8 cellular contexts compared by ENCODE assay signal in the genomic region with DNA sequence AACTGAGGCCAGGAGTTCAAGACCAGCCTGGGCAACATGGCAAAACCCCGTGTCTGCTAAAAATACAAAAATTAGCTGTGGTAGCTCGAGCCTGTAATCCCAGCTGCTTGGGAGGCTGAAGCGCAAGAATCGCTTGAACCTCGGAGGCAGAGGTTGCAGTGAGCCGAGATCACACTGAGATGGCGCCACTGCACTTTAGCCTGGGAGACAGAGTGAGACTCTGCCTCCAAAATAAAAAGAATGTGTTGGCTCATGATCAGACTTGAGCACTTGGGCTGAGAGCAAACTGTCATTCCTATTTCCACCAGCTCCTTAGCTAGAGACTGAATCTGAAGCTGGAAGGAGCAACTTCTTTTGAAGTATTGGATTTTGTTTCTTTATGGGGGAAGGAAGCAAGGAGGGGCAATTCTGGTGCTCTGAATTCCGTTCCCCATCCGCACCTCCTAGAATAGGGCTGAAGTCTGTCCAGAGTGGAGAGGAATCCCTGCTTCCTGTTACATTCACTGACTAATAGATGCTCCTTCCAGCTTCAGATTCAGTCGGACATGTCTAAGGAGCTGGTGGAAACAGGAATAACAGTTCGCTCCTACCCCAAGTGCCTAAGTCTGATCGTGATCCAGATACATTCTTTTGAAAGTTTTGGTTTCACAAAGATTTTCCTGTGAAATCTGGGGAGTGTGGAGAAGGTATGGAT. TPM values are rescaled to one million over a fixed set of nuclear protein-coding genes. Genes with fewer than 3 reads are reported as not detected.
A peak's percentile ranks its signal among the peaks of the same experiment; 100 is the strongest.
DNase-seq lines count a peak whose midpoint lies in the region; FAIRE-seq and TF ChIP-seq lines count a peak whose summit lies in the region.

No MANE protein-coding gene starts in this region.

- H3K4me3 Mint-ChIP-seq in astrocyte (ENCODE audit: unreplicated experiment) (no peak overlapping the region), type B pancreatic cell (peak overlapping the region; percentile 40)

- H2AFZ ChIP-seq in astrocyte (ENCODE audit: low read depth, low read length): no peak overlapping the region

- H3K4me1 Mint-ChIP-seq in astrocyte (ENCODE audit: low read depth, unreplicated experiment): peaks cover 17% of the 10 kb centered on the region
- H3K4me1 Mint-ChIP-seq in type B pancreatic cell (ENCODE audit: unreplicated experiment): peaks cover 24% of the 10 kb centered on the region

- peak; percentile 65 for TF ChIP-seq CTCF in NB4 (IDR thresholded peaks at IDR 0.05; ENCODE audit: low read depth, low read length)
- TF ChIP-seq CTCF in astrocyte (IDR thresholded peaks at IDR 0.05; ENCODE audit: insufficient read depth, low read depth, low read length): peak; percentile 35
- TF ChIP-seq CTCF in type B pancreatic cell (conservative IDR thresholded peaks at IDR 0.05): peak; percentile 69
- TF ChIP-seq CTCF in vagina (IDR thresholded peaks at IDR 0.05): peak in 1 of 3 experiments; percentile 8

- no peak for FAIRE-seq in astrocyte (lab: Jason Lieb, UNC)

- H3K27ac ChIP-seq in astrocyte (ENCODE audit: low read depth, low read length): no peak overlapping the region
- H3K27ac ChIP-seq in vagina: no peak overlapping the region

- peaks cover 43% of the 10 kb centered on the region for H3K79me2 ChIP-seq in astrocyte (ENCODE audit: insufficient read depth, low read length)

- H3K27ac Mint-ChIP-seq in astrocyte (ENCODE audit: unreplicated experiment) (peak overlapping the region; percentile 0), type B pancreatic cell (peak overlapping the region; percentile 73)

- peak overlapping the region; percentile 7 for H3K4me2 ChIP-seq in astrocyte (ENCODE audit: low read length)

- no peaks in the 10 kb centered on the region for H3K9me3 ChIP-seq in astrocyte (ENCODE audit: insufficient read depth, low read depth, low read length)
- H3K9me3 ChIP-seq in vagina: no peaks in the 10 kb centered on the region

- peaks cover 3% of the 10 kb centered on the region for H3K4me1 ChIP-seq in astrocyte (ENCODE audit: insufficient read depth, low read length)
- peaks cover 47% of the 10 kb centered on the region for H3K4me1 ChIP-seq in vagina

- peak overlapping the region; percentile 17 for H3K9ac ChIP-seq in astrocyte (ENCODE audit: low read length)

- H3K36me3 Mint-ChIP-seq in astrocyte (ENCODE audit: low read depth, unreplicated experiment) (peaks cover 2% of the 10 kb centered on the region), type B pancreatic cell (no peaks in the 10 kb centered on the region)

- H3K9me3 Mint-ChIP-seq in astrocyte (ENCODE audit: unreplicated experiment) (no peaks in the 10 kb centered on the region), type B pancreatic cell (no peaks in the 10 kb centered on the region)

- H3K27me3 Mint-ChIP-seq in astrocyte (ENCODE audit: low read depth, unreplicated experiment) (no peaks in the 10 kb centered on the region), type B pancreatic cell (no peaks in the 10 kb centered on the region)

- TF ChIP-seq POLR2A in NB4 (IDR thresholded peaks at IDR 0.05; ENCODE audit: extremely low read depth, insufficient read length) (no peak), vagina (IDR thresholded peaks at IDR 0.05) (no peak)

- H3K4me3 ChIP-seq in NB4 (ENCODE audit: low read depth, low read length): no peak overlapping the region
- H3K4me3 ChIP-seq in astrocyte (ENCODE audit: insufficient read depth, low read depth, low read length): no peak overlapping the region
- H3K4me3 ChIP-seq in vagina: no peak overlapping the region

- intact Hi-C loops in vagina (cut with DNase I): no loop called here

- peaks cover 16% of the 10 kb centered on the region for H4K20me1 ChIP-seq in astrocyte (ENCODE audit: insufficient read depth, low read length)

- H3K27me3 ChIP-seq in astrocyte (ENCODE audit: insufficient read depth, low read length): no peaks in the 10 kb centered on the region
- no peaks in the 10 kb centered on the region for H3K27me3 ChIP-seq in vagina

- peaks cover 9% of the 10 kb centered on the region for H3K36me3 ChIP-seq in astrocyte (ENCODE audit: insufficient read depth, low read length)
- peaks cover 0 to 25% of the 10 kb centered on the region in 2 donors for H3K36me3 ChIP-seq in vagina

- DNase-seq in NCI-H82 (lab: John Stamatoyannopoulos, UW) (peak; percentile 67), NCI-H82 treated with DMSO at 0.1 percent for 48 hours (lab: John Stamatoyannopoulos, UW; ENCODE audit: unreplicated experiment) (no peak), NB4 (ENCODE audit: low read depth) (peak; percentile 73), astrocyte (ENCODE audit: low read depth) (peak; percentile 26), left kidney (ENCODE audit: low read depth, low spot score) (peak; percentile 67), type B pancreatic cell (ENCODE audit: extremely low spot score, unreplicated experiment) (no peak), DMS114 treated with DMSO at 0.1 percent for 48 hours (lab: John Stamatoyannopoulos, UW; ENCODE audit: unreplicated experiment) (no peak), vagina (ENCODE audit: extremely low spot score in 2 of 2) (no peak)

RNA-seq across cellular contexts. Expression of a gene that starts 3.8 kb away (rescaled TPM):
- total RNA-seq in astrocyte (16.2 and 20.6 TPM in 2 replicates), type B pancreatic cell (ENCODE audit: low replicate concordance) (33.0 and 35.0 TPM in 2 replicates), vagina (44.9 TPM)

RNA-seq across cellular contexts. Expression of a gene that starts 16.1 kb away (rescaled TPM):
- total RNA-seq in astrocyte (34.9 and 37.7 TPM in 2 replicates), type B pancreatic cell (ENCODE audit: low replicate concordance) (33.4 and 33.7 TPM in 2 replicates), vagina (18.7 TPM)

RNA-seq across cellular contexts. Expression of a gene that starts 17.0 kb away (rescaled TPM):
- total RNA-seq in astrocyte (39.0 and 41.4 TPM in 2 replicates), type B pancreatic cell (ENCODE audit: low replicate concordance) (55.0 and 73.0 TPM in 2 replicates), vagina (46.7 TPM)

Comparison
In these comparisons a context has a peak if more than half of its experiments do, and no peak if none do; other contexts are left out.
1. DNase-seq: peak in NCI-H82 (single experiment), NB4 (single experiment), astrocyte (single experiment) and left kidney (single experiment); none in NCI-H82 treated with DMSO at 0.1 percent for 48 hours (single experiment), type B pancreatic cell (single experiment), DMS114 treated with DMSO at 0.1 percent for 48 hours (single experiment) and vagina (0 of 2).